1 cellular context compared by ENCODE assay signal in the genomic region with DNA sequence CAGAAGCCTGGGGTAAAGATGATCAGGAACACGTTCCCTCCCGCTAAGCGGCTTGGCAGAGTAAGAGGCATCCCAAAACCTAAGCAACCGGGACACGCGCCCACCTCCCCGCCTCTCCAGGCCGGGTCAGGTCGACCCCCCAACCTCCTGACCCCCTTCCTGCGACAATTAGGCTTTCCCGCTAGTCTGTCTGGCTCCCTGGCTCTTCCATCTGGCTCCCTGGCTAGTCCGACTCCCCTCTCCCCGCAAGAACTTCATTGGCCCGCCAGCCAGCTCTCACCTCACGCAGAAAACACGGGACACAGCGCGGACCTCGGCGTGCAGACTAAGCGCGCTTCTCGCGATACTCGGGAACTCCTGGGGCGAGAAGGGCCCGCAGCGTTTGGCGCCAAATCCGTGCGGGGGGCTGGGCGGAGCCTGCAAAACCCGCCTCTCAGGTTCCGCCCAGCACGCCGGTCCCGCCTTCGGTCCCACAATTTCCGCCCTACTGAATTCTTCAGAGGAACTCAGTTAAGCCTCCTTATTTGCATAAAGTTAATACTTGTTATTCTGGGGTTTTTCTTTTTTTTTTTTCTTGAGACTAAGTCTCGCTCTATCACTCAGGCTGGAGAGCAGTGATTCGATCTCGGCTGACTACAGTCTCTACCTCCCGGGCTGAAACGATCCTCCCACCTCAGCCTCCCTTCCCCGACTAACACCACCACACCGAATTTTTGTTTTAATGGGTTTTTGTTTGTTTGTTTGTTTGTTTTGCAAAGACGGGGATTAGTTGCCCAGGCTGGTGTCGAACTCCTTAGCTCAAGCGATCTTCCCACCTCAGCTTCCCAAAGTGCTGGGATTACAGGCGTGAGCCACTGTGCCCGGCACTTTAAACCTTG.
A peak's percentile ranks its signal among the peaks of the same experiment; 100 is the strongest.
TF ChIP-seq lines count a peak whose summit lies in the region.

Gene TIPIN, minus strand, starts transcription at position 327 of the 878 bp plus-strand sequence. CDS start 3,738 bp downstream, outside the sequence.

TF ChIP-seq in HepG2, 621 proteins besides CTCF, POLR2A, EP300 and RAD21 (continued from another document and continues in another):
- TF ChIP-seq ZBTB1 (CRISPR knock-in tag; IDR thresholded peaks at IDR 0.05; ENCODE audit: borderline replicate concordance) (no peak; the same call in 1 of the 2 replicates), PBX2 (CRISPR knock-in tag; IDR thresholded peaks at IDR 0.05) (no peak), NFYB (CRISPR knock-in tag; IDR thresholded peaks at IDR 0.05) (peak; percentile 56), ZSCAN31 (CRISPR knock-in tag; IDR thresholded peaks at IDR 0.05; ENCODE audit: low read depth) (peak; percentile 86), THAP7 (CRISPR knock-in tag; IDR thresholded peaks at IDR 0.05) (no peak), MLLT10 (CRISPR knock-in tag; IDR thresholded peaks at IDR 0.05) (no peak), ZNF570 (CRISPR knock-in tag; IDR thresholded peaks at IDR 0.05; ENCODE audit: borderline replicate concordance) (no peak), TOPORS (CRISPR knock-in tag; IDR thresholded peaks at IDR 0.05) (peak; percentile 85), ZEB1 (IDR thresholded peaks at IDR 0.05; ENCODE audit: insufficient replicate concordance, low read depth) (no peak), ARID2 (CRISPR knock-in tag; IDR thresholded peaks at IDR 0.05; ENCODE audit: borderline replicate concordance) (0 out of 2 replicates have a peak, but pooled peaks have one; percentile 8), NR2C2 (CRISPR knock-in tag; IDR thresholded peaks at IDR 0.05; ENCODE audit: borderline replicate concordance) (peak; percentile 71), SALL1 (CRISPR knock-in tag; IDR thresholded peaks at IDR 0.05) (peak; percentile 83), SOX13 (IDR thresholded peaks at IDR 0.05) (no peak), SOX13 (CRISPR knock-in tag; conservative IDR thresholded peaks at IDR 0.05 in 1 of 2, IDR thresholded peaks at IDR 0.05 in 1 of 2) (peak in 1 of 2 experiments; percentile 31; a peak in 1 of 4 replicates), MYNN (CRISPR knock-in tag; IDR thresholded peaks at IDR 0.05; ENCODE audit: low read depth) (no peak), ZNF12 (CRISPR knock-in tag; IDR thresholded peaks at IDR 0.05) (0 out of 2 replicates have a peak, but pooled peaks have one; percentile 15), ZNF224 (CRISPR knock-in tag; IDR thresholded peaks at IDR 0.05) (no peak), ZNF326 (CRISPR knock-in tag; IDR thresholded peaks at IDR 0.05; ENCODE audit: borderline replicate concordance) (no peak), SIX4 (CRISPR knock-in tag; IDR thresholded peaks at IDR 0.05) (peak; percentile 57; the same call in 1 of the 2 replicates), CAMTA2 (CRISPR knock-in tag; IDR thresholded peaks at IDR 0.05; ENCODE audit: borderline replicate concordance) (0 out of 2 replicates have a peak, but pooled peaks have one; percentile 53), TEAD2 (CRISPR knock-in tag; IDR thresholded peaks at IDR 0.05) (no peak), ZNF678 (CRISPR knock-in tag; IDR thresholded peaks at IDR 0.05) (peak; percentile 84; the same call in 1 of the 2 replicates), ZFP36 (IDR thresholded peaks at IDR 0.05; ENCODE audit: borderline replicate concordance, low read depth, low read length, partially characterized antibody) (no peak), PHB2 (IDR thresholded peaks at IDR 0.05; ENCODE audit: partially characterized antibody) (no peak), SRSF4 (IDR thresholded peaks at IDR 0.05; ENCODE audit: low read depth, low read length, poor library complexity, severe bottlenecking) (no peak), ZNF160 (CRISPR knock-in tag; IDR thresholded peaks at IDR 0.05) (no peak; the same call in 1 of the 2 replicates), RBM22 (optimal IDR thresholded peaks at IDR 0.05; ENCODE audit: low read length) (no peak), HNF1A (IDR thresholded peaks at IDR 0.05; ENCODE audit: low read depth) (no peak), HNF1A (CRISPR knock-in tag; IDR thresholded peaks at IDR 0.05; ENCODE audit: borderline replicate concordance) (peak; percentile 77), GATAD1 (CRISPR knock-in tag; IDR thresholded peaks at IDR 0.05) (peak; percentile 89), MATR3 (CRISPR knock-in tag; IDR thresholded peaks at IDR 0.05) (no peak), KMT2B (CRISPR knock-in tag; IDR thresholded peaks at IDR 0.05) (peak; percentile 89), TIGD3 (CRISPR knock-in tag; IDR thresholded peaks at IDR 0.05; ENCODE audit: borderline replicate concordance) (0 out of 2 replicates have a peak, but pooled peaks have one; percentile 78), PHF21A (CRISPR knock-in tag; IDR thresholded peaks at IDR 0.05) (peak; percentile 89), SP5 (CRISPR knock-in tag; IDR thresholded peaks at IDR 0.05; ENCODE audit: borderline replicate concordance, low read depth) (no peak), ESRRA (CRISPR knock-in tag; IDR thresholded peaks at IDR 0.05; ENCODE audit: low read depth) (peak; percentile 48; the same call in 1 of the 2 replicates), HOXD1 (CRISPR knock-in tag; IDR thresholded peaks at IDR 0.05) (peak; percentile 22; the same call in 1 of the 2 replicates)
- TF ChIP-seq, protein P1, sequence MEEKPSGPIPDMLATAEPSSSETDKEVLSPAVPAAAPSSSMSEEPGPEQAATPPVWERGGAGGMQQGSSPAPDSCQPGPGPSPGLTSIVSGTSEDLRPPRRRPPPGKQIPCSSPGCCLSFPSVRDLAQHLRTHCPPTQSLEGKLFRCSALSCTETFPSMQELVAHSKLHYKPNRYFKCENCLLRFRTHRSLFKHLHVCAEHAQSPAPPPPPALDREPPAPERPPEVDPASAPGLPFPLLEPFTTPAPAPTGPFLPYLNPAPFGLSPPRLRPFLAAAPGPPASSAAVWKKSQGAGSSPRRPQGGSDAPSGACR (CRISPR knock-in tag; IDR thresholded peaks at IDR 0.05) = peak; percentile 27; the same call in 1 of the 2 replicates
- TF ChIP-seq, protein P2, sequence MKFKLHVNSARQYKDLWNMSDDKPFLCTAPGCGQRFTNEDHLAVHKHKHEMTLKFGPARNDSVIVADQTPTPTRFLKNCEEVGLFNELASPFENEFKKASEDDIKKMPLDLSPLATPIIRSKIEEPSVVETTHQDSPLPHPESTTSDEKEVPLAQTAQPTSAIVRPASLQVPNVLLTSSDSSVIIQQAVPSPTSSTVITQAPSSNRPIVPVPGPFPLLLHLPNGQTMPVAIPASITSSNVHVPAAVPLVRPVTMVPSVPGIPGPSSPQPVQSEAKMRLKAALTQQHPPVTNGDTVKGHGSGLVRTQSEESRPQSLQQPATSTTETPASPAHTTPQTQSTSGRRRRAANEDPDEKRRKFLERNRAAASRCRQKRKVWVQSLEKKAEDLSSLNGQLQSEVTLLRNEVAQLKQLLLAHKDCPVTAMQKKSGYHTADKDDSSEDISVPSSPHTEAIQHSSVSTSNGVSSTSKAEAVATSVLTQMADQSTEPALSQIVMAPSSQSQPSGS (CRISPR knock-in tag; IDR thresholded peaks at IDR 0.05) = no peak
- TF ChIP-seq, protein P3, sequence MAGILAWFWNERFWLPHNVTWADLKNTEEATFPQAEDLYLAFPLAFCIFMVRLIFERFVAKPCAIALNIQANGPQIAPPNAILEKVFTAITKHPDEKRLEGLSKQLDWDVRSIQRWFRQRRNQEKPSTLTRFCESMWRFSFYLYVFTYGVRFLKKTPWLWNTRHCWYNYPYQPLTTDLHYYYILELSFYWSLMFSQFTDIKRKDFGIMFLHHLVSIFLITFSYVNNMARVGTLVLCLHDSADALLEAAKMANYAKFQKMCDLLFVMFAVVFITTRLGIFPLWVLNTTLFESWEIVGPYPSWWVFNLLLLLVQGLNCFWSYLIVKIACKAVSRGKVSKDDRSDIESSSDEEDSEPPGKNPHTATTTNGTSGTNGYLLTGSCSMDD (CRISPR knock-in tag; IDR thresholded peaks at IDR 0.05) = no peak
- TF ChIP-seq, protein P4, sequence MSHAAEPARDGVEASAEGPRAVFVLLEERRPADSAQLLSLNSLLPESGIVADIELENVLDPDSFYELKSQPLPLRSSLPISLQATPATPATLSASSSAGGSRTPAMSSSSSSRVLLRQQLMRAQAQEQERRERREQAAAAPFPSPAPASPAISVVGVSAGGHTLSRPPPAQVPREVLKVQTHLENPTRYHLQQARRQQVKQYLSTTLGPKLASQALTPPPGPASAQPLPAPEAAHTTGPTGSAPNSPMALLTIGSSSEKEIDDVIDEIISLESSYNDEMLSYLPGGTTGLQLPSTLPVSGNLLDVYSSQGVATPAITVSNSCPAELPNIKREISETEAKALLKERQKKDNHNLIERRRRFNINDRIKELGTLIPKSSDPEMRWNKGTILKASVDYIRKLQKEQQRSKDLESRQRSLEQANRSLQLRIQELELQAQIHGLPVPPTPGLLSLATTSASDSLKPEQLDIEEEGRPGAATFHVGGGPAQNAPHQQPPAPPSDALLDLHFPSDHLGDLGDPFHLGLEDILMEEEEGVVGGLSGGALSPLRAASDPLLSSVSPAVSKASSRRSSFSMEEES (CRISPR knock-in tag; IDR thresholded peaks at IDR 0.05) = peak; percentile 60
- TF ChIP-seq, protein P5, sequence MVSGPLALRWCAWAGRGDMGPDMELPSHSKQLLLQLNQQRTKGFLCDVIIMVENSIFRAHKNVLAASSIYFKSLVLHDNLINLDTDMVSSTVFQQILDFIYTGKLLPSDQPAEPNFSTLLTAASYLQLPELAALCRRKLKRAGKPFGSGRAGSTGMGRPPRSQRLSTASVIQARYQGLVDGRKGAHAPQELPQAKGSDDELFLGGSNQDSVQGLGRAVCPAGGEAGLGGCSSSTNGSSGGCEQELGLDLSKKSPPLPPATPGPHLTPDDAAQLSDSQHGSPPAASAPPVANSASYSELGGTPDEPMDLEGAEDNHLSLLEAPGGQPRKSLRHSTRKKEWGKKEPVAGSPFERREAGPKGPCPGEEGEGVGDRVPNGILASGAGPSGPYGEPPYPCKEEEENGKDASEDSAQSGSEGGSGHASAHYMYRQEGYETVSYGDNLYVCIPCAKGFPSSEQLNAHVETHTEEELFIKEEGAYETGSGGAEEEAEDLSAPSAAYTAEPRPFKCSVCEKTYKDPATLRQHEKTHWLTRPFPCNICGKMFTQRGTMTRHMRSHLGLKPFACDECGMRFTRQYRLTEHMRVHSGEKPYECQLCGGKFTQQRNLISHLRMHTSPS (CRISPR knock-in tag; IDR thresholded peaks at IDR 0.05; ENCODE audit: low read depth) = no peak
- TF ChIP-seq, protein P6, sequence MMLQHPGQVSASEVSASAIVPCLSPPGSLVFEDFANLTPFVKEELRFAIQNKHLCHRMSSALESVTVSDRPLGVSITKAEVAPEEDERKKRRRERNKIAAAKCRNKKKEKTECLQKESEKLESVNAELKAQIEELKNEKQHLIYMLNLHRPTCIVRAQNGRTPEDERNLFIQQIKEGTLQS (CRISPR knock-in tag; IDR thresholded peaks at IDR 0.05) = peak; percentile 45
